In the genomic region with DNA sequence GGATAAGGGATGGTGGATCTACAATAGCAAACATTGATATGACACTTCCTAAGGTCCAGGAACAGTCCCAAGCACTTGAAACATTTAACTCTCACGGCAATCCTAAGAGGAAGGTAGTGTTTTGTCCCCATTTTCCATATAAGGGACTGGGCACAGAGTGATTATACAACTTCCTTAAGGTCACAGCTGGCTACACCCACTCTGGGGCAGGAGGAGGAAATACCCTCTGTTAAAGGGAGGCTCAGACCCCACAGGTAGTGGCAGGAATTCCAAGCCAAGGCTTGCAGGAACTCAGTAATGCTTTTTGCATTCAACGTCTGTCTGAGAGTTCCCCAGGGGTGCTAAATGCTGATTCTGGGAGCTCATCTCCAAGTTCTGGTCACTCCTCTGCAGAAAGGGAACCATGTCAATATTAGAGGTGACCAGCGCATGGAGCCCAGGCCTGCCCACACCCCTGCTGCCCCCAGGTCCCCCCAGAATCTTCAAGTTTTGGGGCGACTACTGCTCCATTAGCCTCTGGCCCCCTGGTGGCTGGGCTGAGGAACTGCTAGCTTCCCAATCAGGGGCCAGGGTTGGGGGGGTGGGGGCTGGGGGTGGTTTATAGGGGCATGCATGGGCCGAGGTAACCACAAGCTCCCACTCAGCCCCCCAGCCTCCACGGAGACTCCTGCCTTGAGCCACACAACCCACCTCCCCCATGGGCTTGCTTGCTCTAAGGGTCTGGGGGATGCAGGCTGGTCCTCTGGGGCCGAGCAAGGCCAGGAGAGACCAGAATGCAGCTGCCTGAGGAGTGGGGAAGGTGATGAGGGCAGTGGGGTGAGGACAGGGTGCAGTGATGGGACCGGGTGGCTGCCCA, we compare ENCODE assay signal across 1 cellular context.
A peak's percentile ranks its signal among the peaks of the same experiment; 100 is the strongest.
TF ChIP-seq lines count a peak whose summit lies in the region.

No MANE protein-coding gene starts in this region.

TF ChIP-seq in K562, 482 proteins besides CTCF, POLR2A, EP300 and RAD21:
- no peak for TF ChIP-seq SAP30 (IDR thresholded peaks at IDR 0.05; ENCODE audit: borderline replicate concordance, insufficient read depth, low read depth, low read length, poor library complexity, severe bottlenecking)
- TF ChIP-seq, protein P1, sequence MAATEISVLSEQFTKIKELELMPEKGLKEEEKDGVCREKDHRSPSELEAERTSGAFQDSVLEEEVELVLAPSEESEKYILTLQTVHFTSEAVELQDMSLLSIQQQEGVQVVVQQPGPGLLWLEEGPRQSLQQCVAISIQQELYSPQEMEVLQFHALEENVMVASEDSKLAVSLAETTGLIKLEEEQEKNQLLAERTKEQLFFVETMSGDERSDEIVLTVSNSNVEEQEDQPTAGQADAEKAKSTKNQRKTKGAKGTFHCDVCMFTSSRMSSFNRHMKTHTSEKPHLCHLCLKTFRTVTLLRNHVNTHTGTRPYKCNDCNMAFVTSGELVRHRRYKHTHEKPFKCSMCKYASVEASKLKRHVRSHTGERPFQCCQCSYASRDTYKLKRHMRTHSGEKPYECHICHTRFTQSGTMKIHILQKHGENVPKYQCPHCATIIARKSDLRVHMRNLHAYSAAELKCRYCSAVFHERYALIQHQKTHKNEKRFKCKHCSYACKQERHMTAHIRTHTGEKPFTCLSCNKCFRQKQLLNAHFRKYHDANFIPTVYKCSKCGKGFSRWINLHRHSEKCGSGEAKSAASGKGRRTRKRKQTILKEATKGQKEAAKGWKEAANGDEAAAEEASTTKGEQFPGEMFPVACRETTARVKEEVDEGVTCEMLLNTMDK (IDR thresholded peaks at IDR 0.05; ENCODE audit: borderline replicate concordance, insufficient read depth, low read depth, low read length, poor library complexity, severe bottlenecking): peak; percentile 17
- TF ChIP-seq ELF2 (CRISPR knock-in tag; IDR thresholded peaks at IDR 0.05): no peak
- no peak for TF ChIP-seq ZNF324 (CRISPR knock-in tag; IDR thresholded peaks at IDR 0.05)
- TF ChIP-seq, protein P2, sequence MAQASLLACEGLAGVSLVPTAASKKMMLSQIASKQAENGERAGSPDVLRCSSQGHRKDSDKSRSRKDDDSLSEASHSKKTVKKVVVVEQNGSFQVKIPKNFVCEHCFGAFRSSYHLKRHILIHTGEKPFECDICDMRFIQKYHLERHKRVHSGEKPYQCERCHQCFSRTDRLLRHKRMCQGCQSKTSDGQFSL (CRISPR knock-in tag; IDR thresholded peaks at IDR 0.05): no peak; the same call in 1 of the 2 replicates
- TF ChIP-seq, protein P2 (tag; IDR thresholded peaks at IDR 0.05): 0 out of 4 replicates have a peak, but pooled peaks of 1 of the 2 experiments have one; percentile 46
- TF ChIP-seq, protein P3, sequence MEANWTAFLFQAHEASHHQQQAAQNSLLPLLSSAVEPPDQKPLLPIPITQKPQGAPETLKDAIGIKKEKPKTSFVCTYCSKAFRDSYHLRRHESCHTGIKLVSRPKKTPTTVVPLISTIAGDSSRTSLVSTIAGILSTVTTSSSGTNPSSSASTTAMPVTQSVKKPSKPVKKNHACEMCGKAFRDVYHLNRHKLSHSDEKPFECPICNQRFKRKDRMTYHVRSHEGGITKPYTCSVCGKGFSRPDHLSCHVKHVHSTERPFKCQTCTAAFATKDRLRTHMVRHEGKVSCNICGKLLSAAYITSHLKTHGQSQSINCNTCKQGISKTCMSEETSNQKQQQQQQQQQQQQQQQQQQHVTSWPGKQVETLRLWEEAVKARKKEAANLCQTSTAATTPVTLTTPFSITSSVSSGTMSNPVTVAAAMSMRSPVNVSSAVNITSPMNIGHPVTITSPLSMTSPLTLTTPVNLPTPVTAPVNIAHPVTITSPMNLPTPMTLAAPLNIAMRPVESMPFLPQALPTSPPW (CRISPR knock-in tag; IDR thresholded peaks at IDR 0.05): peak; percentile 50
